ENCODE assay signal across 14 cellular contexts in genomic region chr10:28796606-28797512, GRCh38.
DNase-seq lines count a peak whose midpoint lies in the region; ATAC-seq, FAIRE-seq and TF ChIP-seq lines count a peak whose summit lies in the region.
"Had no signal": no experiment of that assay in that cellular context is flagged by ENCODE, and none has a peak within 500 bp of the region (broad histone marks: within the 10 kb centered on the region; RNA-seq: fewer than 3 reads in every experiment).

No MANE protein-coding gene starts in this region.

- no peaks in the 10 kb centered on the region for H3K36me3 ChIP-seq in astrocyte (ENCODE audit: insufficient read depth, low read length)
- no peaks in the 10 kb centered on the region for H3K36me3 ChIP-seq in left ventricle myocardium inferior

- no peak overlapping the region for H3K9ac ChIP-seq in astrocyte (ENCODE audit: low read length)

- no peak overlapping the region for H3K27ac ChIP-seq in astrocyte (ENCODE audit: low read depth, low read length)
- peak overlapping the region; percentile 48 for H3K27ac ChIP-seq in left ventricle myocardium inferior (replicated peaks)

- H3K4me3 Mint-ChIP-seq in astrocyte (ENCODE audit: unreplicated experiment): no peak overlapping the region
- H3K4me3 Mint-ChIP-seq: activated T-cell treated with anti-CD3 and anti-CD28 coated beads, Interleukin-2, amount 50 U/mL, for 24 hours; naive B cell had no signal

- H3K27me3 ChIP-seq in astrocyte (ENCODE audit: insufficient read depth, low read length) (peaks cover 6% of the 10 kb centered on the region), left ventricle myocardium inferior (ENCODE audit: low read depth) (no peaks in the 10 kb centered on the region)

- H3K9me3 ChIP-seq in astrocyte (ENCODE audit: insufficient read depth, low read depth, low read length) (no peaks in the 10 kb centered on the region), left ventricle myocardium inferior (replicated peaks) (no peaks in the 10 kb centered on the region)

- H3K79me2 ChIP-seq in astrocyte (ENCODE audit: insufficient read depth, low read length): no peaks in the 10 kb centered on the region

- no peak for FAIRE-seq in astrocyte (lab: Jason Lieb, UNC)
- FAIRE-seq: bronchial epithelial cell, small intestine had no signal

- no peak overlapping the region for H3K4me3 ChIP-seq in HFF-Myc (replicated peaks; ENCODE audit: low read depth, low read length)
- H3K4me3 ChIP-seq in astrocyte (ENCODE audit: insufficient read depth, low read depth, low read length): no peak overlapping the region
- H3K4me3 ChIP-seq in left ventricle myocardium inferior: no peak overlapping the region

- H3K4me1 ChIP-seq in astrocyte (ENCODE audit: insufficient read depth, low read length) (peaks cover 7% of the 10 kb centered on the region), left ventricle myocardium inferior (no peaks in the 10 kb centered on the region)

- H3K4me1 Mint-ChIP-seq in astrocyte (ENCODE audit: low read depth, unreplicated experiment): peaks cover 18% of the 10 kb centered on the region
- H3K4me1 Mint-ChIP-seq: naive B cell had no signal

- H3K27ac Mint-ChIP-seq in astrocyte (ENCODE audit: unreplicated experiment): no peak overlapping the region
- H3K27ac Mint-ChIP-seq: activated T-cell treated with anti-CD3 and anti-CD28 coated beads, Interleukin-2, amount 50 U/mL, for 24 hours; naive B cell had no signal

- no peak overlapping the region for H3K4me2 ChIP-seq in astrocyte (ENCODE audit: low read length)

- peaks cover 1% of the 10 kb centered on the region for H3K27me3 Mint-ChIP-seq in astrocyte (ENCODE audit: low read depth, unreplicated experiment)

- intact Hi-C loops in left ventricle myocardium inferior (cut with micrococcal nuclease): no loop called here

- H3K36me3 Mint-ChIP-seq in astrocyte (ENCODE audit: low read depth, unreplicated experiment): no peaks in the 10 kb centered on the region
- H3K36me3 Mint-ChIP-seq: naive B cell had no signal

- H4K20me1 ChIP-seq in astrocyte (ENCODE audit: insufficient read depth, low read length): no peaks in the 10 kb centered on the region

- no peak for ATAC-seq in HG02588 (IDR thresholded peaks at IDR 0.05; ENCODE audit: unreplicated experiment)
- ATAC-seq in HG03280 (IDR thresholded peaks at IDR 0.05; ENCODE audit: unreplicated experiment): no peak

- no peaks in the 10 kb centered on the region for H3K9me3 Mint-ChIP-seq in astrocyte (ENCODE audit: unreplicated experiment)
- H3K9me3 Mint-ChIP-seq: activated T-cell treated with anti-CD3 and anti-CD28 coated beads, Interleukin-2, amount 50 U/mL, for 24 hours had no signal

- no peak overlapping the region for H2AFZ ChIP-seq in astrocyte (ENCODE audit: low read depth, low read length)

- DNase-seq in HFF-Myc (ENCODE audit: extremely low read depth, low read depth) (peak; percentile 45), astrocyte (ENCODE audit: low read depth) (peak; percentile 75), left ventricle myocardium inferior (peak; percentile 84), stromal cell of bone marrow (ENCODE audit: low read depth) (peak; percentile 9), NCI-H510A treated with DMSO at 0.1 percent for 48 hours (lab: John Stamatoyannopoulos, UW) (no peak), cortex of kidney (lab: John Stamatoyannopoulos, UW) (no peak)
- DNase-seq: activated T-cell treated with anti-CD3 and anti-CD28 coated beads, Interleukin-2, amount 50 U/mL, for 24 hours; naive B cell; NCI-H1417; NCI-H69; small intestine had no signal

- TF ChIP-seq CTCF in HFF-Myc (IDR thresholded peaks at IDR 0.05; ENCODE audit: low read depth, low read length, missing control alignments): no peak
- TF ChIP-seq CTCF in astrocyte (IDR thresholded peaks at IDR 0.05; ENCODE audit: insufficient read depth, low read depth, low read length): no peak
- no peak for TF ChIP-seq CTCF in left ventricle myocardium inferior (IDR thresholded peaks at IDR 0.05; ENCODE audit: borderline replicate concordance)

Comparison
In these comparisons a context has a peak if more than half of its experiments do, and no peak if none do; other contexts are left out.
1. DNase-seq: peak in HFF-Myc (single experiment), astrocyte (single experiment), left ventricle myocardium inferior (single experiment) and stromal cell of bone marrow (single experiment); none in NCI-H510A treated with DMSO at 0.1 percent for 48 hours (single experiment) and cortex of kidney (single experiment).